32 cellular contexts compared by ENCODE assay signal in the genomic region with DNA sequence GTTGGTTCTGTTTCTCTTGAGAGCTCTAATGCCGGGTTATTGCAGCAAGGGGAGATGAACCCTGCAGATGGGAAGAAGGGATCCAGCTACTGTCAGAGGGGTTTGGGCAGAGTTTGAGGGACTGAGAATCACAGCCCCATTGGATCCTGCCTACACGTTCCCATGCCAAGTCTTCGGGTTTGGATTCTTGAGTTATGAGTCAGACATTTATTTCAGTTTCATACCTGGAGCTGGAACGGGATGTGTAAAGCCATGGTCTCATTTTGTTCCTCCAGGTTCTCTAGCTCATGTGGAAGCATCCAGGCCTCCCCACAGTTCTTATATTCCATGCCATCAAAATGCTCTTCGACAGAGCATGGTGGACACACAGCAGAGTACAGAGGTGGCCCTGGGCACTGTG.
"Had no signal": no experiment of that assay in that cellular context is flagged by ENCODE, and none has a peak within 500 bp of the region (broad histone marks: within the 10 kb centered on the region; RNA-seq: fewer than 3 reads in every experiment).

No MANE protein-coding gene starts in this region.

- H3K4me2 ChIP-seq: KMS-11, PC-9 had no signal

- H3K36me3 ChIP-seq: adrenal gland, SJCRH30 had no signal

- H3K4me3 Mint-ChIP-seq: activated CD4-positive, alpha-beta memory T cell treated with anti-CD3 and anti-CD28 coated beads for 36 hours; activated CD4-positive, alpha-beta T cell treated with anti-CD3 and anti-CD28 coated beads, Interleukin-2, amount 10 ng/mL, durations not matched to agents 24 days and 14 days; activated naive CD4-positive, alpha-beta T cell treated with anti-CD3 and anti-CD28 coated beads for 36 hours; activated T-cell treated with anti-CD3 and anti-CD28 coated beads, Interleukin-2, amount 50 U/mL, for 4 hours; activated T-helper 1 cell treated with anti-CD3 and anti-CD28 coated beads, Interleukin-12 subunit alpha, Interleukin-12 subunit beta, Interleukin-2, Interleukin-4 antibody, amounts not matched to agents 30 ng/mL and 10 ng/mL and 1 ng/mL, durations not matched to agents 14 hours and 24 hours and 36 hours; T-helper 1 cell treated with Interleukin-12 subunit alpha and Interleukin-12 subunit beta and Interleukin-4 antibody, amounts not matched to agents 30 μg/mL and 1 μg/mL, for 36 hours; T-helper 2 cell treated with Interferon-gamma antibody and Interleukin-4, amounts not matched to agents 5 μg/mL and 100 μg/mL, for 36 hours had no signal

- H3K9ac ChIP-seq: KMS-11 had no signal

- DNase-seq: activated CD4-positive, alpha-beta memory T cell treated with anti-CD3 and anti-CD28 coated beads for 36 hours; activated CD4-positive, alpha-beta T cell treated with anti-CD3 and anti-CD28 coated beads, Interleukin-2, amount 10 ng/mL, durations not matched to agents 24 days and 14 days; activated CD8-positive, alpha-beta memory T cell treated with anti-CD3 and anti-CD28 coated beads, Interleukin-2, amount 50 U/mL, for 4 hours; activated gamma-delta T cell treated with Interleukin-2 at 50 U/mL for 16 hours; activated naive CD4-positive, alpha-beta T cell treated with anti-CD3 and anti-CD28 coated beads for 36 hours; activated T-cell treated with anti-CD3 and anti-CD28 coated beads for 4 hours; activated T-cell treated with anti-CD3 and anti-CD28 coated beads, Interleukin-2, amount 50 U/mL, for 4 hours; adrenal gland; body of pancreas; central memory CD4-positive, alpha-beta T cell; NCI-H1092 treated with DMSO at 0.1 percent for 48 hours; NCI-H1417; NCI-H146; NCI-H187; NCI-H2029 treated with DMSO at 0.1 percent for 48 hours; NCI-H2171 treated with DMSO at 0.1 percent for 48 hours; NCI-H2227 treated with DMSO at 0.1 percent for 48 hours; NCI-H446 treated with DMSO at 0.1 percent for 48 hours; NCI-H524; NCI-H69; PC-9; SHP77; SJCRH30 had no signal

- H3K9me3 Mint-ChIP-seq: activated CD4-positive, alpha-beta memory T cell treated with anti-CD3 and anti-CD28 coated beads for 36 hours; activated naive CD4-positive, alpha-beta T cell treated with anti-CD3 and anti-CD28 coated beads for 36 hours; activated T-cell treated with anti-CD3 and anti-CD28 coated beads, Interleukin-2, amount 50 U/mL, for 4 hours; activated T-helper 1 cell treated with anti-CD3 and anti-CD28 coated beads, Interleukin-12 subunit alpha, Interleukin-12 subunit beta, Interleukin-2, Interleukin-4 antibody, amounts not matched to agents 30 ng/mL and 10 ng/mL and 1 ng/mL, durations not matched to agents 14 hours and 24 hours and 36 hours; T-helper 1 cell treated with Interleukin-12 subunit alpha and Interleukin-12 subunit beta and Interleukin-4 antibody, amounts not matched to agents 30 μg/mL and 1 μg/mL, for 36 hours; T-helper 2 cell treated with Interferon-gamma antibody and Interleukin-4, amounts not matched to agents 5 μg/mL and 100 μg/mL, for 36 hours had no signal

- H3K36me3 Mint-ChIP-seq: activated CD4-positive, alpha-beta memory T cell treated with anti-CD3 and anti-CD28 coated beads for 36 hours; activated naive CD4-positive, alpha-beta T cell treated with anti-CD3 and anti-CD28 coated beads, Interleukin-2, amount 50 U/mL, for 72 hours had no signal

- FAIRE-seq: astrocyte, RCC 7860, TTC549 had no signal

- H3K4me1 ChIP-seq: adrenal gland, body of pancreas, SJCRH30 had no signal

- H3K27me3 ChIP-seq: adrenal gland, body of pancreas, SJCRH30 had no signal

- H3K4me3 ChIP-seq: adrenal gland, body of pancreas, PC-9, SJCRH30, SK-N-MC had no signal

- H3K4me1 Mint-ChIP-seq: activated CD4-positive, alpha-beta T cell treated with anti-CD3 and anti-CD28 coated beads, Interleukin-2, amount 10 ng/mL, durations not matched to agents 24 days and 14 days had no signal

- ATAC-seq: activated naive CD4-positive, alpha-beta T cell treated with anti-CD3 and anti-CD28 coated beads, Interleukin-2, amount 50 U/mL, for 72 hours; activated T-cell treated with anti-CD3 and anti-CD28 coated beads, Interleukin-2, amount 50 U/mL, for 4 hours; body of pancreas had no signal

- H3K27ac ChIP-seq: adrenal gland, body of pancreas, KMS-11, PC-9, SJCRH30, SK-N-MC had no signal

- H2AFZ ChIP-seq: PC-9 had no signal

- H3K9me3 ChIP-seq: adrenal gland, body of pancreas, SJCRH30 had no signal

- H3K27me3 Mint-ChIP-seq: activated CD4-positive, alpha-beta memory T cell treated with anti-CD3 and anti-CD28 coated beads for 36 hours; activated CD4-positive, alpha-beta T cell treated with anti-CD3 and anti-CD28 coated beads, Interleukin-2, amount 10 ng/mL, durations not matched to agents 24 days and 14 days had no signal

- H3K27ac Mint-ChIP-seq: activated CD4-positive, alpha-beta memory T cell treated with anti-CD3 and anti-CD28 coated beads for 36 hours; activated CD4-positive, alpha-beta T cell treated with anti-CD3 and anti-CD28 coated beads, Interleukin-2, amount 10 ng/mL, durations not matched to agents 24 days and 14 days; activated naive CD4-positive, alpha-beta T cell treated with anti-CD3 and anti-CD28 coated beads for 36 hours; activated naive CD4-positive, alpha-beta T cell treated with anti-CD3 and anti-CD28 coated beads, Interleukin-2, amount 50 U/mL, for 72 hours; activated T-helper 1 cell treated with anti-CD3 and anti-CD28 coated beads, Interleukin-12 subunit alpha, Interleukin-12 subunit beta, Interleukin-2, Interleukin-4 antibody, amounts not matched to agents 30 ng/mL and 10 ng/mL and 1 ng/mL, durations not matched to agents 14 hours and 24 hours and 36 hours; T-helper 1 cell treated with Interleukin-12 subunit alpha and Interleukin-12 subunit beta and Interleukin-4 antibody, amounts not matched to agents 30 μg/mL and 1 μg/mL, for 36 hours; T-helper 2 cell treated with Interferon-gamma antibody and Interleukin-4, amounts not matched to agents 5 μg/mL and 100 μg/mL, for 36 hours had no signal
